In the genomic region with DNA sequence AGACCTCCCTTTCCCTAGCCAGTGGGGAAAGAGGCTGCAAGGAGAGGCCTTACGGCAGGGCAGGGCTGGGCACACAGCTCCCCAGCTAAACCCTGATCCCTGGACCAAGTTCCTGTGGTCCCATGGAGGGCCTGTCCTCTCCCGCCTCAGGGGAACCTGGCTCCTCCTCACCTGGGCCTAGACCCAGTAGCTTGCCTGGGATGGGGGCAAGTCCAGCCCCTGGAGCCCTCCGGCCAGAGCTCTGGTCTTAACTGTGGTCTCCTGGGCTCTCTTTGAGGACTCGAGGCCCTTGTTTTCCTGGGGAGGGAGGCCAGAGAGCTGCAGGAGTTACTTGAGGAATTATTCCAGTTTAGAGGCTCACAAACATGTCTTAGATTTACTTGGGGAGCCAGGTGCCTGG, we compare ENCODE assay signal across 19 cellular contexts. TPM values are rescaled to one million over a fixed set of nuclear protein-coding genes. Genes with fewer than 3 reads are reported as not detected.
"Had no signal": no experiment of that assay in that cellular context is flagged by ENCODE, and none has a peak within 500 bp of the region (broad histone marks: within the 10 kb centered on the region; RNA-seq: fewer than 3 reads in every experiment).

No MANE protein-coding gene starts in this region.

- H3K4me3 Mint-ChIP-seq: memory B cell, nephron progenitor cell, type B pancreatic cell had no signal

- H3K36me3 ChIP-seq: esophagus muscularis mucosa, gastrocnemius medialis, left ventricle myocardium inferior, lower lobe of right lung, neutrophil had no signal

- ATAC-seq: gastrocnemius medialis, left cardiac atrium, lower lobe of right lung had no signal

- DNase-seq: effector memory CD4-positive, alpha-beta T cell; gastrocnemius medialis; islet precursor cell; left cardiac atrium; left ventricle myocardium inferior; lower lobe of right lung; midbrain; nephron progenitor cell; small intestine; stimulated activated CD4-positive, alpha-beta T cell treated with anti-CD3 and anti-CD28 coated beads, Interleukin-12 subunit alpha, Interleukin-12 subunit beta, amount 100 ng/mL, for 4 hours; stimulated activated CD4-positive, alpha-beta T cell treated with anti-CD3 and anti-CD28 coated beads, Interleukin-2, amount 100 ng/mL, for 48 hours; stimulated activated naive CD4-positive, alpha-beta T cell treated with Interleukin-2 at 50 U/mL for 16 hours had no signal

- H3K4me1 ChIP-seq: esophagus muscularis mucosa, gastrocnemius medialis, left ventricle myocardium inferior, lower lobe of right lung had no signal

- H3K4me3 ChIP-seq: esophagus muscularis mucosa, gastrocnemius medialis, left ventricle myocardium inferior, lower lobe of right lung had no signal

- H3K27me3 Mint-ChIP-seq: type B pancreatic cell had no signal

- H3K9me3 Mint-ChIP-seq: memory B cell, nephron progenitor cell, type B pancreatic cell had no signal

- H3K27me3 ChIP-seq: gastrocnemius medialis, neutrophil had no signal

- H3K36me3 Mint-ChIP-seq: memory B cell, type B pancreatic cell had no signal

- H3K9me3 ChIP-seq: esophagus muscularis mucosa, gastrocnemius medialis, left ventricle myocardium inferior, lower lobe of right lung, neutrophil had no signal

- H3K27ac ChIP-seq: epithelial cell of prostate, esophagus muscularis mucosa, gastrocnemius medialis, left ventricle myocardium inferior, lower lobe of right lung, neutrophil had no signal

- H3K27ac Mint-ChIP-seq: memory B cell, nephron progenitor cell, type B pancreatic cell had no signal

- FAIRE-seq: endometrium, small intestine, urothelium cell line had no signal

RNA-seq across cellular contexts. Expression of a gene that starts 1.5 kb away (rescaled TPM):
- total RNA-seq: left ventricle myocardium inferior, lower lobe of right lung had no signal
